24 cellular contexts compared by ENCODE assay signal in the genomic region with DNA sequence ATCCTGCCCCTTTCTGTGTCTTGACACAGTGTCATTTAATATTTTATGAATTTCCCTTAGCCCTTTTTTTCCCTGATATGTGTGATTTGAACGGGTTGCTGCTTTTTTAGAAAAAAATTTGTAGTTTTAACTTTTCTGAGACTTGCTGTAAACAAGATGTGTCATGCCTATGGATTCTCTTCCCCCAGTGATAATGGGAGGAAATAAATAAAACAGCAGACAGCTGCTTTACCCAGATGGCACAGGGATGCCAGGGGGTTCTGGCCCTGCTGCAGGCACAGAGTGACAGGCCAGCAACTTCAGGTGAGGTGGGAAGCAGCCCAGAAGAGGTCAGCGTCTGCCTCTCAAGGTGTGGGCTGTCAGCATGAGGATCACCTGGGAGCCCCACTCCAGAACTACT.
"Had no signal": no experiment of that assay in that cellular context is flagged by ENCODE, and none has a peak within 500 bp of the region (broad histone marks: within the 10 kb centered on the region; RNA-seq: fewer than 3 reads in every experiment).

No MANE protein-coding gene starts in this region.

- FAIRE-seq: keratinocyte had no signal

- H3K36me3 ChIP-seq: heart left ventricle, spleen, vagina had no signal

- H3K9me3 ChIP-seq: heart left ventricle, mucosa of descending colon, spleen, testis, vagina had no signal

- DNase-seq: activated CD4-positive, alpha-beta memory T cell treated with anti-CD3 and anti-CD28 coated beads, Interleukin-2, amount 10 ng/mL, durations not matched to agents 7 days and 5 days; activated CD4-positive, alpha-beta T cell treated with anti-CD3 and anti-CD28 coated beads, Interleukin-2, amount 10 ng/mL, durations not matched to agents 24 days and 14 days; activated effector memory CD4-positive, alpha-beta T cell treated with Interleukin-2 at 50 U/mL for 16 hours; activated naive CD4-positive, alpha-beta T cell treated with anti-CD3 and anti-CD28 coated beads for 36 hours; activated naive CD8-positive, alpha-beta T cell treated with anti-CD3 and anti-CD28 coated beads, Interleukin-2, amount 10 ng/mL, durations not matched to agents 7 days and 5 days; activated T-cell treated with anti-CD3 and anti-CD28 coated beads, Interleukin-2, amount 50 U/mL, for 72 hours; amygdala; cerebellar nuclear complex; cortex of kidney; endodermal cell; heart left ventricle; left colon; mucosa of descending colon; occipital lobe; spleen; stimulated activated CD4-positive, alpha-beta T cell treated with anti-CD3 and anti-CD28 coated beads, Interleukin-4, amount 100 ng/mL, for 1 hour; stimulated activated naive CD4-positive, alpha-beta T cell; testis; trophoblast cell had no signal

- H3K27me3 ChIP-seq: spleen, testis, vagina had no signal

- H3K4me3 ChIP-seq: heart left ventricle, mucosa of descending colon, spleen, testis, vagina had no signal

- ATAC-seq: activated CD4-positive, CD25-positive, alpha-beta regulatory T cell treated with anti-CD3 and anti-CD28 coated beads, Interleukin-2, amount 50 U/mL, for 24 hours; activated T-cell treated with anti-CD3 and anti-CD28 coated beads, Interleukin-2, amount 50 U/mL, for 72 hours; heart left ventricle; left colon; mucosa of descending colon; sciatic nerve had no signal

- H3K4me1 ChIP-seq: heart left ventricle, testis, vagina had no signal

- H3K27ac ChIP-seq: heart left ventricle, spleen, testis, vagina, VCaP had no signal
